Comparison of ENCODE assay signal across 1 cellular context in genomic region chr15:63466378-63467192, GRCh38.
A peak's percentile ranks its signal among the peaks of the same experiment; 100 is the strongest.
TF ChIP-seq lines count a peak whose summit lies in the region.

No MANE protein-coding gene starts in this region.

TF ChIP-seq in HepG2, 621 proteins besides CTCF, POLR2A, EP300 and RAD21 (continued from another document and continues in another):
- TF ChIP-seq ZNF124 (CRISPR knock-in tag; IDR thresholded peaks at IDR 0.05) (no peak), TOE1 (CRISPR knock-in tag; IDR thresholded peaks at IDR 0.05) (no peak), ZNF180 (CRISPR knock-in tag; IDR thresholded peaks at IDR 0.05; ENCODE audit: borderline replicate concordance, low read depth) (no peak), ZNF549 (CRISPR knock-in tag; IDR thresholded peaks at IDR 0.05) (no peak), RXRA (CRISPR knock-in tag; IDR thresholded peaks at IDR 0.05) (no peak), ETV6 (CRISPR knock-in tag; conservative IDR thresholded peaks at IDR 0.05) (no peak), CEBPG (CRISPR knock-in tag; IDR thresholded peaks at IDR 0.05) (peak; percentile 49), NFIC (IDR thresholded peaks at IDR 0.05; ENCODE audit: low read length) (no peak), ZNF781 (CRISPR knock-in tag; IDR thresholded peaks at IDR 0.05; ENCODE audit: borderline replicate concordance, not compliant biosample characterization) (peak; percentile 48), HOXD1 (CRISPR knock-in tag; IDR thresholded peaks at IDR 0.05) (no peak), TBX2 (CRISPR knock-in tag; IDR thresholded peaks at IDR 0.05; ENCODE audit: borderline replicate concordance) (peak; percentile 81), ZKSCAN8 (CRISPR knock-in tag; IDR thresholded peaks at IDR 0.05; ENCODE audit: borderline replicate concordance) (peak; percentile 45; the same call in 1 of the 2 replicates), AFF4 (CRISPR knock-in tag; IDR thresholded peaks at IDR 0.05) (no peak), NR1H2 (CRISPR knock-in tag; IDR thresholded peaks at IDR 0.05; ENCODE audit: borderline replicate concordance, low read depth) (no peak), ZNF333 (CRISPR knock-in tag; IDR thresholded peaks at IDR 0.05; ENCODE audit: borderline replicate concordance) (no peak), PTBP1 (IDR thresholded peaks at IDR 0.05; ENCODE audit: low read depth, low read length, poor library complexity, severe bottlenecking) (no peak), ZNF720 (CRISPR knock-in tag; IDR thresholded peaks at IDR 0.05) (no peak), ATF2 (CRISPR knock-in tag; IDR thresholded peaks at IDR 0.05) (no peak), ZFP36L2 (CRISPR knock-in tag; IDR thresholded peaks at IDR 0.05) (no peak), CEBPZ (IDR thresholded peaks at IDR 0.05; ENCODE audit: low read length) (no peak), ZNF652 (CRISPR knock-in tag; IDR thresholded peaks at IDR 0.05; ENCODE audit: borderline replicate concordance, low read depth) (no peak), CENPBD1 (CRISPR knock-in tag; IDR thresholded peaks at IDR 0.05; ENCODE audit: borderline replicate concordance, low read depth) (no peak), ZMAT5 (CRISPR knock-in tag; IDR thresholded peaks at IDR 0.05; ENCODE audit: borderline replicate concordance, low read depth) (no peak), PCBP2 (optimal IDR thresholded peaks at IDR 0.05; ENCODE audit: low read depth, low read length, poor library complexity, severe bottlenecking) (no peak), FOXO4 (CRISPR knock-in tag; conservative IDR thresholded peaks at IDR 0.05) (0 out of 2 replicates have a peak, but pooled peaks have one; percentile 45), TFDP2 (CRISPR knock-in tag; IDR thresholded peaks at IDR 0.05) (0 out of 2 replicates have a peak, but pooled peaks have one; percentile 58), ZNF296 (CRISPR knock-in tag; conservative IDR thresholded peaks at IDR 0.05) (no peak), KLF6 (CRISPR knock-in tag; IDR thresholded peaks at IDR 0.05) (peak; percentile 73; the same call in 1 of the 2 replicates), CBX5 (CRISPR knock-in tag; IDR thresholded peaks at IDR 0.05; ENCODE audit: borderline replicate concordance) (peak; percentile 59; the same call in 1 of the 2 replicates), GATAD1 (CRISPR knock-in tag; IDR thresholded peaks at IDR 0.05) (no peak), ZBTB14 (CRISPR knock-in tag; IDR thresholded peaks at IDR 0.05) (no peak), ZNF18 (CRISPR knock-in tag; IDR thresholded peaks at IDR 0.05; ENCODE audit: insufficient replicate concordance) (peak; percentile 71), YY1 (IDR thresholded peaks at IDR 0.05; ENCODE audit: insufficient read depth, insufficient replicate concordance, low read depth, low read length) (no peak), SOX6 (IDR thresholded peaks at IDR 0.05) (no peak), SOX6 (CRISPR knock-in tag; IDR thresholded peaks at IDR 0.05) (peak; percentile 92), KDM4B (CRISPR knock-in tag; IDR thresholded peaks at IDR 0.05) (no peak), NFYC (CRISPR knock-in tag; IDR thresholded peaks at IDR 0.05) (no peak), POLR2G (IDR thresholded peaks at IDR 0.05; ENCODE audit: low read depth, low read length) (no peak), MTF2 (CRISPR knock-in tag; IDR thresholded peaks at IDR 0.05; ENCODE audit: borderline replicate concordance) (no peak), ZNF331 (CRISPR knock-in tag; IDR thresholded peaks at IDR 0.05) (no peak; the same call in 1 of the 2 replicates), RBM22 (optimal IDR thresholded peaks at IDR 0.05; ENCODE audit: low read length) (no peak), ZNF562 (CRISPR knock-in tag; IDR thresholded peaks at IDR 0.05; ENCODE audit: borderline replicate concordance) (no peak), MNT (IDR thresholded peaks at IDR 0.05) (peak; percentile 79), ZFP36L1 (CRISPR knock-in tag; IDR thresholded peaks at IDR 0.05) (peak; percentile 62; the same call in 1 of the 2 replicates), SRY (CRISPR knock-in tag; IDR thresholded peaks at IDR 0.05) (no peak), ZNF614 (CRISPR knock-in tag; IDR thresholded peaks at IDR 0.05; ENCODE audit: borderline replicate concordance) (no peak), ATF4 (CRISPR knock-in tag; IDR thresholded peaks at IDR 0.05) (peak in 1 of 2 experiments; percentile 68; a peak in 1 of 4 replicates), ZNF496 (CRISPR knock-in tag; IDR thresholded peaks at IDR 0.05; ENCODE audit: insufficient replicate concordance) (no peak), ZNF207 (IDR thresholded peaks at IDR 0.05; ENCODE audit: borderline replicate concordance) (no peak), EHMT2 (IDR thresholded peaks at IDR 0.05; ENCODE audit: borderline replicate concordance, low read depth, low read length) (no peak), FOXC1 (CRISPR knock-in tag; IDR thresholded peaks at IDR 0.05; ENCODE audit: borderline replicate concordance) (no peak)
